Comparison of ENCODE assay signal across 24 cellular contexts in genomic region chr17:71329310-71330098, GRCh38.
A peak's percentile ranks its signal among the peaks of the same experiment; 100 is the strongest.
DNase-seq lines count a peak whose midpoint lies in the region; ATAC-seq, FAIRE-seq and TF ChIP-seq lines count a peak whose summit lies in the region.
"Had no signal": no experiment of that assay in that cellular context is flagged by ENCODE, and none has a peak within 500 bp of the region (broad histone marks: within the 10 kb centered on the region; RNA-seq: fewer than 3 reads in every experiment).

No MANE protein-coding gene starts in this region.

- TF ChIP-seq EP300 in A549 (IDR thresholded peaks at IDR 0.05) (no peak), SK-N-SH (IDR thresholded peaks at IDR 0.05; ENCODE audit: borderline replicate concordance in 1 of 2, low read depth in 1 of 2, low read length in 1 of 2) (no peak)

- H3K36me3 ChIP-seq in PC-3 (ENCODE audit: low read depth, low read length) (no peaks in the 10 kb centered on the region), left lung (no peaks in the 10 kb centered on the region), SK-N-SH (replicated peaks in 1 of 2; ENCODE audit: control insufficient read depth in 1 of 2, insufficient read depth in 2 of 2, low read length in 1 of 2) (no peaks in the 10 kb centered on the region)
- H3K36me3 ChIP-seq: heart right ventricle, right atrium auricular region, SJSA1 had no signal

- TF ChIP-seq CTCF in A549 (IDR thresholded peaks at IDR 0.05), result no peak
- no peak for TF ChIP-seq CTCF in PC-3 (conservative IDR thresholded peaks at IDR 0.05; ENCODE audit: low read depth, low read length)
- TF ChIP-seq CTCF in left lung (IDR thresholded peaks at IDR 0.05), result no peak
- TF ChIP-seq CTCF in nephron progenitor cell (IDR thresholded peaks at IDR 0.05), result no peak
- TF ChIP-seq CTCF in SK-N-SH (IDR thresholded peaks at IDR 0.05), result no peak

- H3K27ac ChIP-seq in A549 (no peak overlapping the region), PC-3 (ENCODE audit: low read length) (no peak overlapping the region), left lung (no peak overlapping the region), SK-N-SH (ENCODE audit: low read depth in 2 of 2, low read length in 1 of 2) (no peak overlapping the region)
- H3K27ac ChIP-seq: heart right ventricle, right atrium auricular region, SJSA1 had no signal

- ATAC-seq in A549, result no peak
- ATAC-seq in PC-3, result no peak
- ATAC-seq in left lung, result peak; percentile 75
- no peak for ATAC-seq in activated T-cell treated with anti-CD3 and anti-CD28 coated beads, Interleukin-2, amount 50 U/mL, for 4 hours
- ATAC-seq: heart right ventricle; left colon; natural killer cell; stimulated activated naive B cell treated with anti-CD40 and anti-IgM and Interleukin-4, amounts not matched to agents 10 μg/mL and 1 μg/mL and 100 μg/mL, for 72 hours had no signal

- DNase-seq in A549 (ENCODE audit: low read depth in 1 of 2, low spot score in 1 of 2), result no peak
- peak; percentile 34 for DNase-seq in NCI-H1092 (lab: John Stamatoyannopoulos, UW)
- DNase-seq in PC-3, result no peak
- no peak for DNase-seq in left lung
- DNase-seq in activated T-cell treated with anti-CD3 and anti-CD28 coated beads, Interleukin-2, amount 50 U/mL, for 4 hours, result no peak
- no peak for DNase-seq in nephron progenitor cell
- DNase-seq in GM19240 (ENCODE audit: insufficient read length, low spot score), result no peak
- no peak for DNase-seq in SK-N-SH
- DNase-seq: activated CD4-positive, alpha-beta memory T cell treated with anti-CD3 and anti-CD28 coated beads, Interleukin-2, amount 10 ng/mL, durations not matched to agents 7 days and 5 days; activated CD4-positive, CD25-positive, alpha-beta regulatory T cell treated with anti-CD3 and anti-CD28 coated beads, Interleukin-2, amount 50 U/mL, for 72 hours; activated effector memory CD4-positive, alpha-beta T cell treated with Interleukin-2 at 50 U/mL for 16 hours; activated naive CD8-positive, alpha-beta T cell treated with anti-CD3 and anti-CD28 coated beads for 36 hours; heart right ventricle; left colon; mesenchymal stem cell; natural killer cell; NCI-H1694; NCI-H510A treated with DMSO at 0.1 percent for 48 hours; stimulated activated CD4-positive, alpha-beta T cell treated with anti-CD3 and anti-CD28 coated beads, Interleukin-12 subunit alpha, Interleukin-12 subunit beta, amount 100 ng/mL, for 4 hours; stimulated activated CD4-positive, alpha-beta T cell treated with anti-CD3 and anti-CD28 coated beads, Interleukin-4, amount 100 ng/mL, for 24 hours; stimulated activated naive B cell treated with anti-CD40 and anti-IgM and Interleukin-4, amounts not matched to agents 10 μg/mL and 1 μg/mL and 100 μg/mL, for 72 hours had no signal

- H3K27me3 Mint-ChIP-seq in activated T-cell treated with anti-CD3 and anti-CD28 coated beads, Interleukin-2, amount 50 U/mL, for 4 hours (ENCODE audit: low read depth), result no peaks in the 10 kb centered on the region
- no peaks in the 10 kb centered on the region for H3K27me3 Mint-ChIP-seq in nephron progenitor cell (ENCODE audit: low read depth, poor library complexity)
- H3K27me3 Mint-ChIP-seq: activated CD4-positive, alpha-beta memory T cell treated with anti-CD3 and anti-CD28 coated beads, Interleukin-2, amount 10 ng/mL, durations not matched to agents 7 days and 5 days; activated naive CD8-positive, alpha-beta T cell treated with anti-CD3 and anti-CD28 coated beads for 36 hours; stimulated activated naive B cell treated with anti-CD40 and anti-IgM and Interleukin-4, amounts not matched to agents 10 μg/mL and 1 μg/mL and 100 μg/mL, for 72 hours had no signal

- TF ChIP-seq RAD21 in A549 (conservative IDR thresholded peaks at IDR 0.05 in 1 of 2, IDR thresholded peaks at IDR 0.05 in 1 of 2) (no peak), SK-N-SH (IDR thresholded peaks at IDR 0.05; ENCODE audit: low read length) (no peak)

- H3K9me3 ChIP-seq in A549, result no peaks in the 10 kb centered on the region
- H3K9me3 ChIP-seq in PC-3 (ENCODE audit: low read length), result no peaks in the 10 kb centered on the region
- no peaks in the 10 kb centered on the region for H3K9me3 ChIP-seq in left lung
- H3K9me3 ChIP-seq in SK-N-SH, result no peaks in the 10 kb centered on the region
- H3K9me3 ChIP-seq: heart right ventricle, right atrium auricular region, SJSA1 had no signal

- 0 out of 2 replicates have a peak overlapping the region, but pooled peaks have one; percentile 22 for H2AFZ ChIP-seq in PC-3 (ENCODE audit: low read length)
- H2AFZ ChIP-seq in SK-N-SH (ENCODE audit: low read depth), result no peak overlapping the region; the same call in 1 of the 2 replicates

- no peaks in the 10 kb centered on the region for H3F3A ChIP-seq in PC-3 (ENCODE audit: low read length, unreplicated experiment)
- peaks cover 16% of the 10 kb centered on the region for H3F3A ChIP-seq in SK-N-SH (replicated peaks; ENCODE audit: insufficient read depth)

- H3K9ac ChIP-seq in PC-3 (ENCODE audit: low read length), result no peak overlapping the region
- H3K9ac ChIP-seq in SK-N-SH, result no peak overlapping the region

- no peaks in the 10 kb centered on the region for H4K20me1 ChIP-seq in PC-3 (ENCODE audit: low read length)
- H4K20me1 ChIP-seq in SK-N-SH (ENCODE audit: insufficient read depth), result no peaks in the 10 kb centered on the region

- POLR2A ChIA-PET in A549 (lab: Yijun Ruan, JAX) (no interaction called here), PC-3 (lab: Charles Lee; ENCODE audit: unreplicated experiment) (interaction anchor here (0.5 kb wide), 1 partner anchor 797 kb away, joined by 3 read pairs; no protein-coding TSS in a partner anchor), SK-N-SH (lab: Yijun Ruan, JAX) (no interaction called here)

- H3K4me3 ChIP-seq in A549 (no peak overlapping the region), PC-3 (ENCODE audit: low read length) (no peak overlapping the region), left lung (no peak overlapping the region), SK-N-SH (ENCODE audit: low read depth in 2 of 2, low read length in 1 of 2) (no peak overlapping the region)
- H3K4me3 ChIP-seq: heart right ventricle, right atrium auricular region, SJSA1 had no signal

- no peaks in the 10 kb centered on the region for H3K4me1 Mint-ChIP-seq in activated T-cell treated with anti-CD3 and anti-CD28 coated beads, Interleukin-2, amount 50 U/mL, for 4 hours (ENCODE audit: low read depth)
- H3K4me1 Mint-ChIP-seq in nephron progenitor cell, result peaks cover 11% of the 10 kb centered on the region
- H3K4me1 Mint-ChIP-seq: activated CD4-positive, alpha-beta memory T cell treated with anti-CD3 and anti-CD28 coated beads, Interleukin-2, amount 10 ng/mL, durations not matched to agents 7 days and 5 days; activated naive CD8-positive, alpha-beta T cell treated with anti-CD3 and anti-CD28 coated beads for 36 hours; natural killer cell; stimulated activated naive B cell treated with anti-CD40 and anti-IgM and Interleukin-4, amounts not matched to agents 10 μg/mL and 1 μg/mL and 100 μg/mL, for 72 hours had no signal

- FAIRE-seq in A549 (lab: Jason Lieb, UNC), result no peak
- FAIRE-seq: TTC549 had no signal

- CTCF ChIA-PET in A549 (lab: Yijun Ruan, JAX), result interaction anchor here (0.8 kb wide), 1 partner anchor 10 kb away, joined by 3 read pairs; no protein-coding TSS in a partner anchor
- CTCF ChIA-PET in PC-3 (lab: Charles Lee), result interaction anchor here (0.6 kb wide), 1 partner anchor 105 kb away, joined by 7 read pairs; no protein-coding TSS in a partner anchor
- CTCF ChIA-PET in SK-N-SH (lab: Yijun Ruan, JAX), result no interaction called here

- H3K79me2 ChIP-seq in PC-3 (ENCODE audit: low read length), result no peaks in the 10 kb centered on the region
- no peaks in the 10 kb centered on the region for H3K79me2 ChIP-seq in SK-N-SH (ENCODE audit: insufficient read depth)

- no peaks in the 10 kb centered on the region for H3K9me3 Mint-ChIP-seq in activated T-cell treated with anti-CD3 and anti-CD28 coated beads, Interleukin-2, amount 50 U/mL, for 4 hours
- no peaks in the 10 kb centered on the region for H3K9me3 Mint-ChIP-seq in nephron progenitor cell

- H3K27me3 ChIP-seq in PC-3 (ENCODE audit: low read length) (no peaks in the 10 kb centered on the region), left lung (no peaks in the 10 kb centered on the region), SK-N-SH (ENCODE audit: insufficient read depth) (no peaks in the 10 kb centered on the region)
- H3K27me3 ChIP-seq: right atrium auricular region, SJSA1 had no signal

- no TSS peak for BruUV-seq in PC-3 (replicated peaks; lab: Mats Ljungman, UMichigan)

- no peak overlapping the region for H3K4me3 Mint-ChIP-seq in activated T-cell treated with anti-CD3 and anti-CD28 coated beads, Interleukin-2, amount 50 U/mL, for 4 hours
- no peak overlapping the region for H3K4me3 Mint-ChIP-seq in nephron progenitor cell
- H3K4me3 Mint-ChIP-seq: activated CD4-positive, alpha-beta memory T cell treated with anti-CD3 and anti-CD28 coated beads, Interleukin-2, amount 10 ng/mL, durations not matched to agents 7 days and 5 days; activated naive CD8-positive, alpha-beta T cell treated with anti-CD3 and anti-CD28 coated beads for 36 hours; natural killer cell; stimulated activated naive B cell treated with anti-CD40 and anti-IgM and Interleukin-4, amounts not matched to agents 10 μg/mL and 1 μg/mL and 100 μg/mL, for 72 hours had no signal

- no peaks in the 10 kb centered on the region for H3K9me2 ChIP-seq in PC-3 (replicated peaks; ENCODE audit: low read length)
- H3K9me2 ChIP-seq in SK-N-SH, result no peaks in the 10 kb centered on the region

- H3K4me1 ChIP-seq in A549 (peaks cover 15% of the 10 kb centered on the region; the same call in 1 of the 3 replicates), PC-3 (ENCODE audit: insufficient read depth, low read length) (peaks cover 25% of the 10 kb centered on the region), left lung (no peaks in the 10 kb centered on the region), SK-N-SH (ENCODE audit: control insufficient read depth in 1 of 2, insufficient read depth in 2 of 2, low read depth in 1 of 2, low read length in 1 of 2) (peaks cover 0 to 4% of the 10 kb centered on the region in 2 experiments; a peak in 2 of 4 replicates)
- H3K4me1 ChIP-seq: heart right ventricle, right atrium auricular region had no signal

- H3K4me2 ChIP-seq in A549, result peak overlapping the region; percentile 21
- H3K4me2 ChIP-seq in PC-3 (ENCODE audit: low read length), result no peak overlapping the region
- H3K4me2 ChIP-seq in SK-N-SH, result no peak overlapping the region

- WGBS in A549 (ENCODE audit: missing lambda C conversion rate), result 30% methylated on average over 5 of the region's 5 CpGs
- 82% methylated on average over 5 of the region's 5 CpGs for WGBS in SK-N-SH (ENCODE audit: low lambda C conversion rate)

- intact Hi-C loops in PC-3 (cut with micrococcal nuclease), result loop anchor here (5.0 kb wide), 2 partner anchors 93 to 217 kb away; no protein-coding TSS in a partner anchor
- intact Hi-C loops in left lung (cut with DNase I), result no loop called here

- TF ChIP-seq POLR2A in A549 (IDR thresholded peaks at IDR 0.05; ENCODE audit: low read length), result no peak

- H3K36me3 Mint-ChIP-seq in activated T-cell treated with anti-CD3 and anti-CD28 coated beads, Interleukin-2, amount 50 U/mL, for 4 hours (ENCODE audit: insufficient read depth), result no peaks in the 10 kb centered on the region
- no peaks in the 10 kb centered on the region for H3K36me3 Mint-ChIP-seq in nephron progenitor cell (ENCODE audit: low read depth)
- H3K36me3 Mint-ChIP-seq: activated naive CD8-positive, alpha-beta T cell treated with anti-CD3 and anti-CD28 coated beads for 36 hours; natural killer cell; stimulated activated naive B cell treated with anti-CD40 and anti-IgM and Interleukin-4, amounts not matched to agents 10 μg/mL and 1 μg/mL and 100 μg/mL, for 72 hours had no signal

- no peak overlapping the region for H3K27ac Mint-ChIP-seq in nephron progenitor cell
- H3K27ac Mint-ChIP-seq: activated CD4-positive, alpha-beta memory T cell treated with anti-CD3 and anti-CD28 coated beads, Interleukin-2, amount 10 ng/mL, durations not matched to agents 7 days and 5 days; activated naive CD8-positive, alpha-beta T cell treated with anti-CD3 and anti-CD28 coated beads for 36 hours; natural killer cell; stimulated activated naive B cell treated with anti-CD40 and anti-IgM and Interleukin-4, amounts not matched to agents 10 μg/mL and 1 μg/mL and 100 μg/mL, for 72 hours had no signal
